27 cellular contexts compared by ENCODE assay signal in the genomic region with DNA sequence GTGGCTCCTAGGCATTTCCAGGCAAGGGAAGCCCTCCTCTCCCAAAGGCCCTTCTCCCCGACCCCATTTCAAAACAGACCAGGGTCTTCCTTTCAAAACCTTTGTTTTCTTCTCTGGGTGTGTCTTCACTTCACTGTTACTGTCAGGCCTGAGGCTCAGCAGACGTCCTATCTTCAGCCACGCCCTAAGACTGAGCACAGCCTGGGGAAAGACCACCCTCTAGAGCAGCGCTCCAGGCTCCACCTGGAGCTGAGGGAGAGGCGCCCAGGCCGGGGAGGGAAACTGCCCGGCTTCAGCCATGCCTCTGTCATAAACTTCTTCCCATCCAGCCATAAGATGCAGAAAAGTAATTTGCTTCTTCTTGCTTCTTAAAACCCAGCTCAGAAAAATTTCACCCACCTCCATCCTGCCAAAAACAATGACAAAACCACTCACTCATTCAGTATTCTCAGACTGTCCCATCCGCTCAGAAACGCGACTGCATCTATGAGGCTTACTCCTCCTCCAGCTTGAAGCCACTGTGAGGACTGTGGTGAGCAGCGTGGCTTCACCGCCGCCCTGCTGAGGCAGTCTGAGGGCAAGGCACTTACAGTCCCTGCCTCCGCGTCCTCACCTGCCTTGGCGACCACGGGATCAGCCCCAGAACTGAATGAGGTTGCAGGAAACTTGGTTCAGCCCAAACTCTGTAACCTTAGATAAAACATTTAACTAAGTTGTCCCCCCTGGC. TPM values are rescaled to one million over a fixed set of nuclear protein-coding genes. Genes with fewer than 3 reads are reported as not detected.
DNase-seq lines count a peak whose midpoint lies in the region; ATAC-seq and TF ChIP-seq lines count a peak whose summit lies in the region.
"Had no signal": no experiment of that assay in that cellular context is flagged by ENCODE, and none has a peak within 500 bp of the region (broad histone marks: within the 10 kb centered on the region; RNA-seq: fewer than 3 reads in every experiment).

No MANE protein-coding gene starts in this region.

- TF ChIP-seq POLR2A in sigmoid colon (IDR thresholded peaks at IDR 0.05): no peak

- H3K27me3 Mint-ChIP-seq in activated CD4-positive, alpha-beta T cell treated with anti-CD3 and anti-CD28 coated beads, Interleukin-2, amount 10 ng/mL, durations not matched to agents 7 days and 5 days: no peaks in the 10 kb centered on the region
- H3K27me3 Mint-ChIP-seq in endodermal cell (ENCODE audit: insufficient read depth): no peaks in the 10 kb centered on the region
- H3K27me3 Mint-ChIP-seq: activated naive CD4-positive, alpha-beta T cell treated with anti-CD3 and anti-CD28 coated beads, Interleukin-2, amount 50 U/mL, for 24 hours had no signal

- POLR2A ChIA-PET in activated CD4-positive, alpha-beta T cell treated with anti-CD3 and anti-CD28 coated beads, Interleukin-2, amount 10 ng/mL, durations not matched to agents 7 days and 5 days (lab: Charles Lee): no interaction called here

- no peak for DNase-seq in activated CD4-positive, alpha-beta T cell treated with anti-CD3 and anti-CD28 coated beads, Interleukin-2, amount 10 ng/mL, durations not matched to agents 7 days and 5 days
- DNase-seq in activated CD4-positive, alpha-beta T cell treated with anti-CD3 and anti-CD28 coated beads, Interleukin-2, amount 50 U/mL, for 4 hours: no peak
- DNase-seq in Jurkat, Clone E6-1 (ENCODE audit: low read depth, low spot score): peak; percentile 39
- DNase-seq in endodermal cell: peak; percentile 65
- DNase-seq in sigmoid colon: peak; percentile 36
- no peak for DNase-seq in A172 (ENCODE audit: low spot score)
- DNase-seq: activated CD4-positive, alpha-beta T cell treated with anti-CD3 and anti-CD28 coated beads, Interleukin-2, amount 50 U/mL, for 48 hours; Caco-2; central memory CD4-positive, alpha-beta T cell; heart left ventricle; left ventricle myocardium inferior; NCI-H1436 treated with DMSO at 0.1 percent for 48 hours; NCI-H510A; T-helper 2 cell had no signal

- no peaks in the 10 kb centered on the region for H3K36me3 ChIP-seq in endodermal cell (ENCODE audit: control insufficient read depth, insufficient read depth, low read length)
- H3K36me3 ChIP-seq in sigmoid colon: no peaks in the 10 kb centered on the region
- H3K36me3 ChIP-seq: HAP-1, heart left ventricle, left ventricle myocardium inferior, prostate gland, SJSA1, tibial artery had no signal

- H3K27ac ChIP-seq in endodermal cell (ENCODE audit: low read depth, low read length) (no peak overlapping the region), sigmoid colon (no peak overlapping the region)
- H3K27ac ChIP-seq: heart left ventricle, KMS-11, left ventricle myocardium inferior, prostate gland, SJSA1, tibial artery, VCaP had no signal

- peaks cover 3% of the 10 kb centered on the region for H3K4me1 Mint-ChIP-seq in activated CD4-positive, alpha-beta T cell treated with anti-CD3 and anti-CD28 coated beads, Interleukin-2, amount 10 ng/mL, durations not matched to agents 7 days and 5 days
- H3K4me1 Mint-ChIP-seq in endodermal cell: peaks cover 49% of the 10 kb centered on the region
- H3K4me1 Mint-ChIP-seq: activated naive CD4-positive, alpha-beta T cell treated with anti-CD3 and anti-CD28 coated beads, Interleukin-2, amount 50 U/mL, for 24 hours had no signal

- TF ChIP-seq EP300 in sigmoid colon (IDR thresholded peaks at IDR 0.05): no peak

- no peak overlapping the region for H3K9ac ChIP-seq in endodermal cell (ENCODE audit: extremely low read depth, low read length, poor library complexity, severe bottlenecking)
- H3K9ac ChIP-seq: KMS-11 had no signal

- H3K4me3 Mint-ChIP-seq in activated CD4-positive, alpha-beta T cell treated with anti-CD3 and anti-CD28 coated beads, Interleukin-2, amount 10 ng/mL, durations not matched to agents 7 days and 5 days: no peak overlapping the region
- no peak overlapping the region for H3K4me3 Mint-ChIP-seq in endodermal cell
- H3K4me3 Mint-ChIP-seq: activated naive CD4-positive, alpha-beta T cell treated with anti-CD3 and anti-CD28 coated beads, Interleukin-2, amount 50 U/mL, for 24 hours; neural crest cell had no signal

- H3K9me3 Mint-ChIP-seq in activated CD4-positive, alpha-beta T cell treated with anti-CD3 and anti-CD28 coated beads, Interleukin-2, amount 10 ng/mL, durations not matched to agents 7 days and 5 days: peaks cover 12% of the 10 kb centered on the region
- H3K9me3 Mint-ChIP-seq in endodermal cell: peaks cover 13% of the 10 kb centered on the region

- TF ChIP-seq CTCF in endodermal cell (conservative IDR thresholded peaks at IDR 0.05) (no peak), sigmoid colon (IDR thresholded peaks at IDR 0.05) (no peak)

- H3K4me3 ChIP-seq in Jurkat, Clone E6-1 (ENCODE audit: low read length): no peak overlapping the region
- H3K4me3 ChIP-seq in endodermal cell (ENCODE audit: low read length) (no peak overlapping the region), sigmoid colon (no peak overlapping the region)
- H3K4me3 ChIP-seq: HAP-1, heart left ventricle, left ventricle myocardium inferior, prostate gland, SJSA1, tibial artery had no signal

- 78 to 80% methylated on average over 12 to 17 of the region's 17 CpGs for WGBS in endodermal cell (ENCODE audit: insufficient coverage in 1 of 2, insufficient read length in 1 of 2), 2 experiments
- 73% methylated on average over 17 of the region's 17 CpGs for WGBS in sigmoid colon, 2 donors

- no peaks in the 10 kb centered on the region for H3K36me3 Mint-ChIP-seq in activated CD4-positive, alpha-beta T cell treated with anti-CD3 and anti-CD28 coated beads, Interleukin-2, amount 10 ng/mL, durations not matched to agents 7 days and 5 days (ENCODE audit: low read depth)
- H3K36me3 Mint-ChIP-seq in endodermal cell (ENCODE audit: low read depth): peaks cover 10% of the 10 kb centered on the region
- H3K36me3 Mint-ChIP-seq: activated naive CD4-positive, alpha-beta T cell treated with anti-CD3 and anti-CD28 coated beads, Interleukin-2, amount 50 U/mL, for 24 hours had no signal

- H3K27ac Mint-ChIP-seq in activated CD4-positive, alpha-beta T cell treated with anti-CD3 and anti-CD28 coated beads, Interleukin-2, amount 10 ng/mL, durations not matched to agents 7 days and 5 days: peak overlapping the region; percentile 5
- no peak overlapping the region for H3K27ac Mint-ChIP-seq in endodermal cell
- H3K27ac Mint-ChIP-seq: activated naive CD4-positive, alpha-beta T cell treated with anti-CD3 and anti-CD28 coated beads, Interleukin-2, amount 50 U/mL, for 24 hours had no signal

- no peaks in the 10 kb centered on the region for H3K27me3 ChIP-seq in endodermal cell (ENCODE audit: control insufficient read depth, insufficient read depth, low read length, poor library complexity, severe bottlenecking)
- H3K27me3 ChIP-seq in sigmoid colon: no peaks in the 10 kb centered on the region
- H3K27me3 ChIP-seq: SJSA1, tibial artery had no signal

- CTCF ChIA-PET in activated CD4-positive, alpha-beta T cell treated with anti-CD3 and anti-CD28 coated beads, Interleukin-2, amount 10 ng/mL, durations not matched to agents 7 days and 5 days (lab: Charles Lee): no interaction called here

- H3K4me1 ChIP-seq in endodermal cell (ENCODE audit: control insufficient read depth, insufficient read depth, low read length) (peaks cover 23% of the 10 kb centered on the region), sigmoid colon (no peaks in the 10 kb centered on the region)
- H3K4me1 ChIP-seq: Caco-2, HAP-1, heart left ventricle, left ventricle myocardium inferior, prostate gland, SJSA1, tibial artery had no signal

- intact Hi-C loops in sigmoid colon (cut with DNase I): no loop called here

- ATAC-seq in GM21515 (IDR thresholded peaks at IDR 0.05; ENCODE audit: unreplicated experiment): no peak
- ATAC-seq in GM18861 (IDR thresholded peaks at IDR 0.05; ENCODE audit: unreplicated experiment): no peak

- H3K9me3 ChIP-seq in endodermal cell (ENCODE audit: control insufficient read depth, low read length) (no peaks in the 10 kb centered on the region), sigmoid colon (no peaks in the 10 kb centered on the region)
- H3K9me3 ChIP-seq: Caco-2, HAP-1, heart left ventricle, prostate gland, SJSA1, tibial artery had no signal

RNA-seq across cellular contexts. Expression of gene VN1R5, which starts 36.1 kb away (rescaled TPM):
- total RNA-seq in activated CD4-positive, alpha-beta T cell treated with anti-CD3 and anti-CD28 coated beads, Interleukin-2, amount 10 ng/mL, durations not matched to agents 7 days and 5 days: not detected
- polyA plus RNA-seq in Jurkat, Clone E6-1 (2012; ENCODE audit: insufficient read depth, insufficient read length): not detected
- total RNA-seq in endodermal cell: not detected
- not detected for polyA plus RNA-seq in endodermal cell (2013, experiment 1 of 2)
- not detected for polyA plus RNA-seq in endodermal cell (2013, experiment 2 of 2)
- not detected for total RNA-seq in sigmoid colon
- polyA plus RNA-seq in sigmoid colon: not detected
- total RNA-seq in A172 (2014; rRNA removed; shearing (Covaris generic)): not detected in 2 replicates
- total RNA-seq: astrocyte, Caco-2, dermis microvascular lymphatic vessel endothelial cell, heart left ventricle, left ventricle myocardium inferior, neural crest cell, SJSA1 had no signal
- polyA plus RNA-seq: BJ, heart left ventricle had no signal

RNA-seq across cellular contexts. Expression of gene ZNF496, which starts 39.7 kb away (rescaled TPM):
- total RNA-seq in activated CD4-positive, alpha-beta T cell treated with anti-CD3 and anti-CD28 coated beads, Interleukin-2, amount 10 ng/mL, durations not matched to agents 7 days and 5 days: 1 to 10 TPM; 7.2 to 7.4 TPM
- 27.3 TPM for polyA plus RNA-seq in Jurkat, Clone E6-1 (2012; ENCODE audit: insufficient read depth, insufficient read length)
- total RNA-seq in endodermal cell (10 to 100 TPM; 63.5 to 65.6 TPM), sigmoid colon (10 to 100 TPM; 31.6 to 70.7 (median 37.3) TPM)
- 45.9 TPM for polyA plus RNA-seq in endodermal cell (2013, experiment 1 of 2)
- polyA plus RNA-seq in endodermal cell (2013, experiment 2 of 2): 37.8 TPM
- polyA plus RNA-seq in sigmoid colon: 10 to 100 TPM in 1 of 3 donors, 1 to 10 TPM in 2; 3.2 to 10.1 (median 4.8) TPM
- 26.5 and 45.0 TPM in 2 replicates for total RNA-seq in A172 (2014; rRNA removed; shearing (Covaris generic))

Comparison
In these comparisons a context has a peak if more than half of its experiments do, and no peak if none do; other contexts are left out.
1. DNase-seq: peak in Jurkat, Clone E6-1 (single experiment), endodermal cell (single experiment) and sigmoid colon (single experiment); none in activated CD4-positive, alpha-beta T cell treated with anti-CD3 and anti-CD28 coated beads, Interleukin-2, amount 10 ng/mL, durations not matched to agents 7 days and 5 days (single experiment), activated CD4-positive, alpha-beta T cell treated with anti-CD3 and anti-CD28 coated beads, Interleukin-2, amount 50 U/mL, for 4 hours (0 of 2) and A172 (single experiment).